10 cellular contexts compared by ENCODE assay signal in genomic region chr15:89136818-89137772, GRCh38. TPM values are rescaled to one million over a fixed set of nuclear protein-coding genes. Genes with fewer than 3 reads are reported as not detected.
DNase-seq lines count a peak whose midpoint lies in the region; ATAC-seq and TF ChIP-seq lines count a peak whose summit lies in the region.
"Had no signal": no experiment of that assay in that cellular context is flagged by ENCODE, and none has a peak within 500 bp of the region (broad histone marks: within the 10 kb centered on the region; RNA-seq: fewer than 3 reads in every experiment).

No MANE protein-coding gene starts in this region.

- no peak overlapping the region for H4K8ac ChIP-seq in mesenchymal stem cell (ENCODE audit: low read length)

- H2AK5ac ChIP-seq in mesenchymal stem cell (ENCODE audit: low read length, severe bottlenecking): no peak overlapping the region

- H3K9me2 ChIP-seq in SK-N-SH: no peaks in the 10 kb centered on the region

- H3K36me3 ChIP-seq in SK-N-SH (replicated peaks in 1 of 2; ENCODE audit: control insufficient read depth in 1 of 2, insufficient read depth in 2 of 2, low read length in 1 of 2) (peaks cover 4 to 8% of the 10 kb centered on the region in 2 experiments), mesenchymal stem cell (ENCODE audit: control insufficient read depth in 1 of 2, insufficient read depth in 2 of 2, low read depth in 1 of 2, low read length in 2 of 2) (peaks cover 0 to 52% of the 10 kb centered on the region in 2 experiments), thyroid gland (no peaks in the 10 kb centered on the region)

- TF ChIP-seq POLR2A in thyroid gland (IDR thresholded peaks at IDR 0.05): no peak

- H3K14ac ChIP-seq in mesenchymal stem cell (ENCODE audit: low read length in 2 of 2): no peak overlapping the region

- 90% methylated on average over 9 of the region's 11 CpGs for WGBS in SK-N-SH (ENCODE audit: low lambda C conversion rate)
- 94% methylated on average over 11 of the region's 11 CpGs for WGBS in mesenchymal stem cell
- WGBS in thyroid gland, 2 donors: 72 to 76% methylated on average over 11 of the region's 11 CpGs

- H3K23ac ChIP-seq in mesenchymal stem cell (ENCODE audit: low read length in 2 of 2): no peak overlapping the region

- H3K4ac ChIP-seq in mesenchymal stem cell (ENCODE audit: low read depth in 1 of 2, low read length in 2 of 2): no peak overlapping the region

- peaks cover 30 to 35% of the 10 kb centered on the region in 2 experiments for H3K4me1 ChIP-seq in SK-N-SH (ENCODE audit: control insufficient read depth in 1 of 2, insufficient read depth in 2 of 2, low read depth in 1 of 2, low read length in 1 of 2)
- peaks cover 7% of the 10 kb centered on the region for H3K4me1 ChIP-seq in mesenchymal stem cell (ENCODE audit: control insufficient read depth, insufficient read depth, low read depth, low read length)
- peaks cover 10 to 32% of the 10 kb centered on the region in 2 donors for H3K4me1 ChIP-seq in thyroid gland

- peaks cover 2% of the 10 kb centered on the region for H3F3A ChIP-seq in SK-N-SH (replicated peaks; ENCODE audit: insufficient read depth)

- no peak overlapping the region for H2BK15ac ChIP-seq in mesenchymal stem cell (ENCODE audit: low read depth, poor library complexity, severe bottlenecking)

- H3K79me2 ChIP-seq in SK-N-SH (ENCODE audit: insufficient read depth): no peaks in the 10 kb centered on the region; the same call in 1 of the 2 replicates

- H4K20me1 ChIP-seq in SK-N-SH (ENCODE audit: insufficient read depth): no peaks in the 10 kb centered on the region

- H3K27ac ChIP-seq in SK-N-SH (ENCODE audit: low read depth in 2 of 2, low read length in 1 of 2) (no peak overlapping the region; a peak in 1 of 4 replicates), mesenchymal stem cell (ENCODE audit: low read length, poor library complexity, severe bottlenecking) (no peak overlapping the region), thyroid gland (peak overlapping the region; percentile 74 to 88 (median 78))

- H2AFZ ChIP-seq in SK-N-SH (ENCODE audit: low read depth) (no peak overlapping the region), mesenchymal stem cell (ENCODE audit: low read depth, low read length) (no peak overlapping the region)

- CTCF ChIA-PET in SK-N-SH (lab: Yijun Ruan, JAX): interaction anchor here (1.0 to 3.3 kb wide), 6 partner anchors 13 to 80 kb away, joined by 3 to 16 read pairs (median 8); no protein-coding TSS in a partner anchor

- no peak overlapping the region for H3K18ac ChIP-seq in mesenchymal stem cell (ENCODE audit: low read depth in 1 of 2, low read length in 2 of 2)

- POLR2A ChIA-PET in SK-N-SH (lab: Yijun Ruan, JAX): no interaction called here

- ATAC-seq in SK-N-SH treated with all-trans-retinoic acid at 6 μM for 48 hours: no peak
- no peak for ATAC-seq in HG02970 (IDR thresholded peaks at IDR 0.05; ENCODE audit: low FRiP score, unreplicated experiment)

- H2BK120ac ChIP-seq in mesenchymal stem cell (ENCODE audit: low read depth, low read length): no peak overlapping the region

- no peaks in the 10 kb centered on the region for H3K27me3 ChIP-seq in SK-N-SH (ENCODE audit: insufficient read depth)
- H3K27me3 ChIP-seq in mesenchymal stem cell (ENCODE audit: control insufficient read depth in 1 of 2, insufficient read depth in 1 of 2, low read length in 2 of 2): no peaks in the 10 kb centered on the region
- no peaks in the 10 kb centered on the region for H3K27me3 ChIP-seq in thyroid gland

- DNase-seq in SK-N-SH (no peak), dermis blood vessel endothelial cell (peak; percentile 62), mesenchymal stem cell (peak; percentile 36), thyroid gland (peak; percentile 9 to 20), DMS79 treated with DMSO at 0.1 percent for 48 hours (lab: John Stamatoyannopoulos, UW) (no peak), NCI-H748 (lab: John Stamatoyannopoulos, UW; ENCODE audit: unreplicated experiment) (no peak)
- DNase-seq: NCI-H146; stimulated activated CD4-positive, alpha-beta T cell treated with anti-CD3 and anti-CD28 coated beads, Interleukin-12 subunit alpha, Interleukin-12 subunit beta, amount 100 ng/mL, for 4 hours had no signal

- intact Hi-C loops in thyroid gland (cut with DNase I): loop anchor here (5.0 kb wide), 1 partner anchor 35 kb away; no protein-coding TSS in a partner anchor

- H3K9ac ChIP-seq in SK-N-SH: no peak overlapping the region
- peak overlapping the region; percentile 26 for H3K9ac ChIP-seq in mesenchymal stem cell (ENCODE audit: low read length)

- no peak overlapping the region for H4K91ac ChIP-seq in mesenchymal stem cell (ENCODE audit: low read length)

- H3K4me3 ChIP-seq in SK-N-SH (ENCODE audit: low read depth in 2 of 2, low read length in 1 of 2) (no peak overlapping the region), mesenchymal stem cell (ENCODE audit: insufficient read depth in 1 of 2, low read depth in 1 of 2, low read length in 2 of 2) (no peak overlapping the region), thyroid gland (replicated peaks in 1 of 3) (no peak overlapping the region)

- peaks cover 30% of the 10 kb centered on the region for H3K79me1 ChIP-seq in mesenchymal stem cell (replicated peaks; ENCODE audit: low read length, poor library complexity, severe bottlenecking)

- TF ChIP-seq RAD21 in SK-N-SH (IDR thresholded peaks at IDR 0.05; ENCODE audit: low read length): no peak

- H3K4me2 ChIP-seq in SK-N-SH (0 out of 2 replicates have a peak overlapping the region, but pooled peaks have one; percentile 5), mesenchymal stem cell (ENCODE audit: low read length, poor library complexity, severe bottlenecking) (no peak overlapping the region)

- no peak overlapping the region for H2BK12ac ChIP-seq in mesenchymal stem cell (ENCODE audit: low read length in 2 of 2)

- no peak overlapping the region for H2BK5ac ChIP-seq in mesenchymal stem cell (ENCODE audit: low read depth, low read length, poor library complexity, severe bottlenecking)

- H3K9me3 ChIP-seq in SK-N-SH (no peaks in the 10 kb centered on the region), mesenchymal stem cell (ENCODE audit: control insufficient read depth, low read length) (no peaks in the 10 kb centered on the region), thyroid gland (no peaks in the 10 kb centered on the region)

- no peak for TF ChIP-seq CTCF in SK-N-SH (IDR thresholded peaks at IDR 0.05)
- no peak for TF ChIP-seq CTCF in thyroid gland (IDR thresholded peaks at IDR 0.05)

- TF ChIP-seq EP300 in SK-N-SH (IDR thresholded peaks at IDR 0.05; ENCODE audit: borderline replicate concordance in 1 of 2, low read depth in 1 of 2, low read length in 1 of 2): no peak

TF ChIP-seq in SK-N-SH, 30 proteins besides CTCF, POLR2A, EP300 and RAD21:
- no peak for TF ChIP-seq TCF12 (IDR thresholded peaks at IDR 0.05)
- TF ChIP-seq MAX (IDR thresholded peaks at IDR 0.05; ENCODE audit: low read depth): no peak
- TF ChIP-seq NRF1 (IDR thresholded peaks at IDR 0.05; ENCODE audit: low read depth, low read length): no peak
- no peak for TF ChIP-seq TAF1 (IDR thresholded peaks at IDR 0.05; ENCODE audit: borderline replicate concordance, low read depth, low read length)
- TF ChIP-seq TEAD4 (IDR thresholded peaks at IDR 0.05; ENCODE audit: borderline replicate concordance, insufficient read depth): no peak
- no peak for TF ChIP-seq MXI1 (IDR thresholded peaks at IDR 0.05; ENCODE audit: low read depth, low read length)
- TF ChIP-seq RFX5 (IDR thresholded peaks at IDR 0.05; ENCODE audit: low read length): no peak

TF ChIP-seq in SK-N-SH treated with all-trans-retinoic acid at 6 μM for 48 hours, 23 proteins besides CTCF, POLR2A, EP300 and RAD21:
- TF ChIP-seq ZFP30 (CRISPR knock-in tag; IDR thresholded peaks at IDR 0.05) (no peak), BACH2 (CRISPR knock-in tag; IDR thresholded peaks at IDR 0.05; ENCODE audit: borderline replicate concordance) (no peak), GLIS3 (CRISPR knock-in tag; IDR thresholded peaks at IDR 0.05) (no peak), ISL1 (CRISPR knock-in tag; IDR thresholded peaks at IDR 0.05) (no peak), PPARA (CRISPR knock-in tag; IDR thresholded peaks at IDR 0.05; ENCODE audit: borderline replicate concordance) (no peak), ARNTL (CRISPR knock-in tag; IDR thresholded peaks at IDR 0.05; ENCODE audit: borderline replicate concordance, low read depth) (no peak), RARB (CRISPR knock-in tag; IDR thresholded peaks at IDR 0.05) (no peak), POU6F1 (CRISPR knock-in tag; IDR thresholded peaks at IDR 0.05; ENCODE audit: borderline replicate concordance, low read depth) (no peak)

RNA-seq across cellular contexts. Expression of gene ABHD2, which starts 48.8 kb away (rescaled TPM):
- 19.2 and 25.7 TPM in 2 replicates for polyA plus RNA-seq in SK-N-SH (2012; rRNA removed)
- polyA plus RNA-seq in SK-N-SH (2012; cell fraction: cytosol; rRNA removed): 12.3 and 17.4 TPM in 2 replicates
- polyA plus RNA-seq in SK-N-SH (2012; cell fraction: nucleus; rRNA removed): 15.6 and 19.9 TPM in 2 replicates
- total RNA-seq in dermis blood vessel endothelial cell (51.7 and 75.6 TPM in 2 replicates), thyroid gland (10 to 100 TPM; 52.0 to 74.4 (median 66.2) TPM)
- polyA plus RNA-seq in mesenchymal stem cell (2013, experiment 1 of 2): 12.5 TPM
- polyA plus RNA-seq in mesenchymal stem cell (2013, experiment 2 of 2): 12.4 TPM

Comparison
In these comparisons a context has a peak if more than half of its experiments do, and no peak if none do; other contexts are left out.
1. DNase-seq: peak in dermis blood vessel endothelial cell (single experiment), mesenchymal stem cell (single experiment) and thyroid gland (2 of 2); none in SK-N-SH (single experiment), DMS79 treated with DMSO at 0.1 percent for 48 hours (single experiment) and NCI-H748 (single experiment).
2. H3K27ac ChIP-seq: peak in thyroid gland (3 of 3); none in SK-N-SH (0 of 2) and mesenchymal stem cell (single experiment).